Comparison of ENCODE assay signal across 8 cellular contexts in the genomic region with DNA sequence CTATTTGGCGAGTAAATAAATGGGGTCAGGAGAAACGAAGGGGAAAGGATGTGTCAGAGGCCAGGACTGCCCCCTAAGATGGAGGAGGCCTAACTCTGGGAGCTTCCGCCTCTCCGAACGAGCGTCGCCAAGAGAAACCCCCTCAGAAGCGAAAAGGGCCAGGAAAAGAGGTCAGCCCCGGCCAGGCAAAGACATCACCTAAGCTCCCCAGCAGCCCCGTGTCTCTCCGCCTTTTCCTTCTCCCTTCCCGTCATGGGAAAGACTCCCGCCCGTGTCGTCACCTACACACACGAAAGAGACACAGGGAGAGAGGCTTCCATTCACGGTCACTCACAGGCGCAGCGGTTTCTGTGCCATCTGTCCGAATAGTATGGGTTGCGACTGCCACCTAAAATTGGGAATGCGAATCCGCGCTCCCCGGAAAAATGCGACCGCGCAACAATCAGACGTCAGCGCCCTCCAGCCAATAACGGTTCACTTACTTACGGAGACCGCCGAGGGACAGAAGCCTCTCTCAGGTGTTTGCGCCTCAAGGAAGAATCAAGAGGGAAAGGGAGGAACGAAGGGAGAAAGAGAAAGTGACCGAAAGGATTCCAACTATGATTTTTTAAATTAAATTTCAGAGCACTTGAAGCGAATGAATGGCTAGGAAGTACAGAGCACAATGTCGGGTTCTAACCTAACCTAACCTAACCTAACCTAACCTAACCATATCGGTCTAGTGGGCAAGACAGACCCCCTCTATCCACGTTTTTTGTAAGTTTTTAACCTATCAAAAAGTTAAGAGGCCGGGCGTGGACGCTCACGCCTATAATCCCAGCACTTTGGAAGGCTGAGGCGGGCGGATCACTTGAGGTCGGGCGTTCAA. TPM values are rescaled to one million over a fixed set of nuclear protein-coding genes. Genes with fewer than 3 reads are reported as not detected.
DNase-seq lines count a peak whose midpoint lies in the region; ATAC-seq and TF ChIP-seq lines count a peak whose summit lies in the region.

A gene (minus strand): TSS at position 402 of the 868 bp plus-strand sequence. CDS start 45 bp downstream, at position 357.

- intact Hi-C loops in mucosa of descending colon (cut with DNase I, micrococcal nuclease) = no loop called here

- H3K4me1 ChIP-seq in CD4-positive, CD25-positive, alpha-beta regulatory T cell (ENCODE audit: control insufficient read depth, insufficient read depth, low read length, poor library complexity, severe bottlenecking) = peaks cover 29% of the 10 kb centered on the region
- H3K4me1 ChIP-seq in HUES64 (ENCODE audit: insufficient read depth, low read length) (no peaks in the 10 kb centered on the region), mucosa of descending colon (ENCODE audit: low read depth) (peaks cover 14% of the 10 kb centered on the region)

- ATAC-seq in CD4-positive, CD25-positive, alpha-beta regulatory T cell (ENCODE audit: low read depth in 2 of 2) = peak; percentile 80 to 84
- peak; percentile 86 for ATAC-seq in GM19455 (IDR thresholded peaks at IDR 0.05; ENCODE audit: unreplicated experiment)
- ATAC-seq in mucosa of descending colon = peak; percentile 100

- H3K36me3 ChIP-seq in CD4-positive, CD25-positive, alpha-beta regulatory T cell (ENCODE audit: control insufficient read depth, insufficient read depth, low read length) = no peaks in the 10 kb centered on the region
- H3K36me3 ChIP-seq in HUES64 (ENCODE audit: insufficient read depth, low read length) (no peaks in the 10 kb centered on the region), mucosa of descending colon (ENCODE audit: low read depth) (no peaks in the 10 kb centered on the region)

- WGBS in HUES64 = 7% methylated on average over 49 of the region's 49 CpGs

- H3K27me3 ChIP-seq in CD4-positive, CD25-positive, alpha-beta regulatory T cell (ENCODE audit: control insufficient read depth, insufficient read depth, low read length) = no peaks in the 10 kb centered on the region
- H3K27me3 ChIP-seq in HUES64 (ENCODE audit: insufficient read depth, low read length) = no peaks in the 10 kb centered on the region

- H3K9me3 Mint-ChIP-seq in CD4-positive, CD25-positive, alpha-beta regulatory T cell = no peaks in the 10 kb centered on the region

- H3K27ac ChIP-seq in CD4-positive, CD25-positive, alpha-beta regulatory T cell (ENCODE audit: insufficient read depth, low read length, poor library complexity, severe bottlenecking) = peak within 1 kb of the TSS; percentile 84
- H3K27ac ChIP-seq in HUES64 (ENCODE audit: low read depth, low read length) (peak within 1 kb of the TSS; percentile 65; the same call in 1 of the 2 replicates), epithelial cell of prostate (peak within 1 kb of the TSS; percentile 70)

- H3K4me3 Mint-ChIP-seq in CD4-positive, CD25-positive, alpha-beta regulatory T cell = peak within 1 kb of the TSS; percentile 95 to 100 (median 98)

- H3K4me3 ChIP-seq in CD4-positive, CD25-positive, alpha-beta regulatory T cell (ENCODE audit: low read depth, low read length) = peak within 1 kb of the TSS; percentile 98
- peak within 1 kb of the TSS; percentile 95 for H3K4me3 ChIP-seq in HUES64 (ENCODE audit: low read length)
- H3K4me3 ChIP-seq in mucosa of descending colon = peak within 1 kb of the TSS; percentile 62

- peaks cover 3% of the 10 kb centered on the region for H3K36me3 Mint-ChIP-seq in CD4-positive, CD25-positive, alpha-beta regulatory T cell

- peak within 1 kb of the TSS; percentile 87 for H3K9ac ChIP-seq in HUES64 (ENCODE audit: low read depth, low read length)

- peak; percentile 64 to 86 (median 67) for DNase-seq in CD4-positive, CD25-positive, alpha-beta regulatory T cell
- DNase-seq in OCI-M1 (lab: John Stamatoyannopoulos, UW) = peak; percentile 92
- peak; percentile 63 for DNase-seq in activated T-cell treated with anti-CD3 and anti-CD28 coated beads for 4 hours
- peak; percentile 60 for DNase-seq in epithelial cell of prostate (ENCODE audit: low read depth, low spot score)
- DNase-seq in mucosa of descending colon = peak; percentile 88 to 93 (median 90)
- DNase-seq in stimulated activated CD8-positive, alpha-beta memory T cell treated with anti-CD3 and anti-CD28 coated beads, Interleukin-4, amount 100 ng/mL, for 1 hour (ENCODE audit: low read depth in 2 of 2, low spot score in 1 of 2) = peak; percentile 41 to 59

- H3K9me3 ChIP-seq in CD4-positive, CD25-positive, alpha-beta regulatory T cell (ENCODE audit: control insufficient read depth in 2 of 2, low read length in 2 of 2) = no peaks in the 10 kb centered on the region
- no peaks in the 10 kb centered on the region for H3K9me3 ChIP-seq in HUES64 (ENCODE audit: insufficient read depth, low read depth, low read length)
- no peaks in the 10 kb centered on the region for H3K9me3 ChIP-seq in mucosa of descending colon

- H3K4me1 Mint-ChIP-seq in CD4-positive, CD25-positive, alpha-beta regulatory T cell = peaks cover 23 to 46% (median 27%) of the 10 kb centered on the region in 4 donors

- TF ChIP-seq CTCF in mucosa of descending colon (IDR thresholded peaks at IDR 0.05) = no peak

- H3K27me3 Mint-ChIP-seq in CD4-positive, CD25-positive, alpha-beta regulatory T cell = no peaks in the 10 kb centered on the region

- peak within 1 kb of the TSS; percentile 94 to 100 (median 97) for H3K27ac Mint-ChIP-seq in CD4-positive, CD25-positive, alpha-beta regulatory T cell

RNA-seq across cellular contexts. Expression of the gene that starts here (rescaled TPM):
- total RNA-seq in CD4-positive, CD25-positive, alpha-beta regulatory T cell = 51.8 TPM
- polyA plus RNA-seq in CD4-positive, CD25-positive, alpha-beta regulatory T cell = 10 to 100 TPM; 30.7 to 35.4 (median 34.3) TPM
- polyA plus RNA-seq in HUES64 (2013, experiment 1 of 2) = 23.2 TPM
- polyA plus RNA-seq in HUES64 (2013, experiment 2 of 2) = 20.3 TPM
- total RNA-seq in mucosa of descending colon = 10 to 100 TPM; 15.5 to 17.0 (median 16.6) TPM

Comparison
In these comparisons a context has a peak if more than half of its experiments do, and no peak if none do; other contexts are left out.
1. Peak in every context shown above with its lines: DNase-seq, ATAC-seq, H3K4me3 ChIP-seq and H3K27ac ChIP-seq.